ENCODE assay signal across 8 cellular contexts in genomic region chr1:15323351-15323988, GRCh38.
DNase-seq lines count a peak whose midpoint lies in the region; ATAC-seq, FAIRE-seq and TF ChIP-seq lines count a peak whose summit lies in the region.

No MANE protein-coding gene starts in this region.

- H3K27ac ChIP-seq in SJCRH30 (peak overlapping the region; percentile 16; the same call in 1 of the 2 replicates), suprapubic skin (no peak overlapping the region)

- H3K4me1 ChIP-seq in SJCRH30 (peaks cover 23% of the 10 kb centered on the region), suprapubic skin (peaks cover 17% of the 10 kb centered on the region)

- H3K9me3 ChIP-seq in SJCRH30 (replicated peaks): no peaks in the 10 kb centered on the region
- H3K9me3 ChIP-seq in suprapubic skin: no peaks in the 10 kb centered on the region

- H3K27me3 ChIP-seq in SJCRH30: no peaks in the 10 kb centered on the region
- H3K27me3 ChIP-seq in suprapubic skin: no peaks in the 10 kb centered on the region

- no peak for TF ChIP-seq EP300 in suprapubic skin (IDR thresholded peaks at IDR 0.05)

- ATAC-seq in omental fat pad (ENCODE audit: low FRiP score) (peak; percentile 88), HG02763 (IDR thresholded peaks at IDR 0.05; ENCODE audit: unreplicated experiment) (no peak)

- no peak for FAIRE-seq in frontal cortex (lab: Jason Lieb, UNC)

- TF ChIP-seq CTCF in LNCAP (IDR thresholded peaks at IDR 0.05) (peak; percentile 77), omental fat pad (IDR thresholded peaks at IDR 0.05) (peak in 2 of 3 donors; percentile 60 to 97), suprapubic skin (IDR thresholded peaks at IDR 0.05) (peak; percentile 95 to 99)

- WGBS in suprapubic skin: 42% methylated on average over 15 of the region's 15 CpGs

- H3K36me3 ChIP-seq in SJCRH30 (no peaks in the 10 kb centered on the region), suprapubic skin (no peaks in the 10 kb centered on the region)

- H3K4me3 ChIP-seq in SJCRH30 (peak overlapping the region; percentile 53), suprapubic skin (no peak overlapping the region)

- no peak for TF ChIP-seq POLR2A in suprapubic skin (IDR thresholded peaks at IDR 0.05)

- DNase-seq in ELF-1 (ENCODE audit: low read depth, low spot score) (peak; percentile 91), SJCRH30 (peak; percentile 82 to 96), frontal cortex (ENCODE audit: low spot score in 2 of 2) (peak; percentile 45 to 70), omental fat pad (ENCODE audit: low spot score) (peak; percentile 62), suprapubic skin (ENCODE audit: low spot score in 2 of 2) (peak; percentile 85 to 87)
- DNase-seq in activated effector memory CD4-positive, alpha-beta T cell treated with anti-CD3 and anti-CD28 coated beads, Interleukin-2, amount 50 U/mL, for 16 hours: peak; percentile 89
